In the genomic region with DNA sequence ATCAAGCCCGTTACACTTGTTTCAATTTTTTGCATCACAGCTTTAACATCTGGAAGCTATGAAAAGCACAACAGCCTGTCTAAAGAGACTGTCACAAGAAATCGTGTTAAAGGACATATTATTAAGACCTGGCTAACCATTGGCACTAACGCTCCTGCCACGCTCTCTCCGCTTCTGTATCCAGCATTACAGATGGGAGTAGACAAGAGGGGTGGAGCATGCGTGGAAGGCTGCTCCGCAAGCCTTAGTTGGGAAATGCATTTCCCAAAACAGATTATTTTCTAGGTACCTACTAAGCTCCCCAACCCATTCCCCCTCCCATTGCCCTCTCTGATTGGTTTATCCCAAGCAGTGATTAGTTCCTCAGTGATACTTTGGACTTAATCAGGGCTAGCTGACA, we compare ENCODE assay signal across 23 cellular contexts.
"Had no signal": no experiment of that assay in that cellular context is flagged by ENCODE, and none has a peak within 500 bp of the region (broad histone marks: within the 10 kb centered on the region; RNA-seq: fewer than 3 reads in every experiment).

No MANE protein-coding gene starts in this region.

- H3K27me3 Mint-ChIP-seq: memory B cell; natural killer cell treated with Interleukin-12 subunit alpha and Interleukin-12 subunit beta and Interleukin-15 and Interleukin-18, amount 100 ng/mL, for 72 hours had no signal

- H3K27me3 ChIP-seq: ovary, right lobe of liver, stomach, testis, thyroid gland, transverse colon, upper lobe of left lung, vagina had no signal

- H3K27ac ChIP-seq: left ventricle myocardium inferior, ovary, prostate gland, right lobe of liver, stomach, testis, thyroid gland, transverse colon, upper lobe of left lung, vagina had no signal

- H3K9me3 ChIP-seq: mucosa of descending colon, ovary, prostate gland, right lobe of liver, testis, thyroid gland, transverse colon, vagina had no signal

- ATAC-seq: mucosa of descending colon; naive thymus-derived CD4-positive, alpha-beta T cell; natural killer cell treated with Interleukin-12 subunit alpha and Interleukin-12 subunit beta and Interleukin-15 and Interleukin-18, amount 100 ng/mL, for 72 hours; right lobe of liver; stimulated activated naive B cell treated with anti-CD40 and anti-IgM and Interleukin-4, amounts not matched to agents 10 μg/mL and 1 μg/mL and 100 μg/mL, for 72 hours; stimulated activated naive CD8-positive, alpha-beta T cell treated with anti-CD3 and anti-CD28 coated beads, Interleukin-15, Interleukin-2, amounts not matched to agents 100 U/mL and 50 U/mL, for 24 hours had no signal

- H3K4me1 ChIP-seq: left ventricle myocardium inferior, prostate gland, right lobe of liver, stomach, testis, thyroid gland, transverse colon, upper lobe of left lung, vagina had no signal

- H3K4me3 ChIP-seq: left ventricle myocardium inferior, lung, mucosa of descending colon, ovary, prostate gland, right lobe of liver, smooth muscle cell, stomach, testis, thyroid gland, transverse colon, upper lobe of left lung, vagina had no signal

- H3K27ac Mint-ChIP-seq: memory B cell; naive thymus-derived CD4-positive, alpha-beta T cell; natural killer cell treated with Interleukin-12 subunit alpha and Interleukin-12 subunit beta and Interleukin-15 and Interleukin-18, amount 100 ng/mL, for 72 hours; stimulated activated naive B cell treated with anti-CD40 and anti-IgM and Interleukin-4, amounts not matched to agents 10 μg/mL and 1 μg/mL and 100 μg/mL, for 72 hours had no signal

- DNase-seq: islet precursor cell; left ventricle myocardium inferior; mucosa of descending colon; naive thymus-derived CD4-positive, alpha-beta T cell; ovary; right lobe of liver; stimulated activated CD4-positive, alpha-beta T cell treated with anti-CD3 and anti-CD28 coated beads, Interleukin-12 subunit alpha, Interleukin-12 subunit beta, amount 100 ng/mL, for 4 hours; stimulated activated CD4-positive, alpha-beta T cell treated with anti-CD3 and anti-CD28 coated beads, Interleukin-15, amount 100 ng/mL, for 24 hours; stimulated activated CD4-positive, alpha-beta T cell treated with anti-CD3 and anti-CD28 coated beads, Interleukin-2, amount 100 ng/mL, for 24 hours; stimulated activated CD4-positive, alpha-beta T cell treated with anti-CD3 and anti-CD28 coated beads, Interleukin-4, amount 100 ng/mL, for 1 hour; stimulated activated naive B cell treated with anti-CD40 and anti-IgM and Interleukin-4, amounts not matched to agents 10 μg/mL and 1 μg/mL and 100 μg/mL, for 72 hours; stimulated activated naive CD8-positive, alpha-beta T cell treated with anti-CD3 and anti-CD28 coated beads, Interleukin-15, Interleukin-2, amounts not matched to agents 100 U/mL and 50 U/mL, for 24 hours; stomach; testis; thyroid gland; transverse colon; upper lobe of left lung had no signal

- H3K36me3 ChIP-seq: left ventricle myocardium inferior, ovary, prostate gland, right lobe of liver, stomach, thyroid gland, transverse colon, upper lobe of left lung, vagina had no signal

- H3K36me3 Mint-ChIP-seq: naive thymus-derived CD4-positive, alpha-beta T cell; natural killer cell treated with Interleukin-12 subunit alpha and Interleukin-12 subunit beta and Interleukin-15 and Interleukin-18, amount 100 ng/mL, for 72 hours; stimulated activated naive B cell treated with anti-CD40 and anti-IgM and Interleukin-4, amounts not matched to agents 10 μg/mL and 1 μg/mL and 100 μg/mL, for 72 hours had no signal

- H3K4me3 Mint-ChIP-seq: memory B cell; naive thymus-derived CD4-positive, alpha-beta T cell; natural killer cell treated with Interleukin-12 subunit alpha and Interleukin-12 subunit beta and Interleukin-15 and Interleukin-18, amount 100 ng/mL, for 72 hours; stimulated activated naive B cell treated with anti-CD40 and anti-IgM and Interleukin-4, amounts not matched to agents 10 μg/mL and 1 μg/mL and 100 μg/mL, for 72 hours had no signal

- H3K4me1 Mint-ChIP-seq: memory B cell; naive thymus-derived CD4-positive, alpha-beta T cell; stimulated activated naive B cell treated with anti-CD40 and anti-IgM and Interleukin-4, amounts not matched to agents 10 μg/mL and 1 μg/mL and 100 μg/mL, for 72 hours had no signal
